In the genomic region with DNA sequence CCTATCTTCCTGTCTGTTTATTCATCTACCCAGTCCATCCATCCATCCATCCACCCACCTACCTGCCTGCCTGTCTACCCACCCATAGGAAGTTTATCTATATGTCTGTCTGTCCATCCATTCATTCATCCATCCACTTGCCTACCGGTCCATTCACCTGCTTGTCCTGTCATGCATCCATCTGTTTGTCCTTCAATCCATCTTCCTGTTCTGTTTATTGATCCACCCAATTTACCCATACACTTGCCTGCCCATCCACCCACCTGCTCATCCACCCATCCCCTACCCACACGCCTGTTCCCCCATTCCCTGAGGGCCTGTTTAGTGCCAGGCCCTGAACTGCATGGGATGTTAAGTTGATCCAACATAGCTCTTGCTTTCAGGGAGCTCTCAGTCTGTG, we compare ENCODE assay signal across 30 cellular contexts. TPM values are rescaled to one million over a fixed set of nuclear protein-coding genes. Genes with fewer than 3 reads are reported as not detected.
DNase-seq lines count a peak whose midpoint lies in the region; ATAC-seq and TF ChIP-seq lines count a peak whose summit lies in the region.
"Had no signal": no experiment of that assay in that cellular context is flagged by ENCODE, and none has a peak within 500 bp of the region (broad histone marks: within the 10 kb centered on the region; RNA-seq: fewer than 3 reads in every experiment).

No MANE protein-coding gene starts in this region.

- no peaks in the 10 kb centered on the region for H3K27me3 ChIP-seq in naive thymus-derived CD4-positive, alpha-beta T cell (ENCODE audit: control insufficient read depth in 2 of 2, insufficient read depth in 2 of 2, low read length in 2 of 2)
- no peaks in the 10 kb centered on the region; the same call in 1 of the 2 replicates for H3K27me3 ChIP-seq in SK-N-SH (ENCODE audit: insufficient read depth)

- H3K4me1 Mint-ChIP-seq in activated CD8-positive, alpha-beta T cell treated with anti-CD3 and anti-CD28 coated beads, Interleukin-2, amount 10 ng/mL, durations not matched to agents 7 days and 5 days (ENCODE audit: low read depth), result peaks cover 30% of the 10 kb centered on the region
- peaks cover 13% of the 10 kb centered on the region for H3K4me1 Mint-ChIP-seq in activated CD8-positive, alpha-beta T cell treated with anti-CD3 and anti-CD28 coated beads for 36 hours (ENCODE audit: low read depth)
- H3K4me1 Mint-ChIP-seq in T-helper 17 cell (peaks cover 19% of the 10 kb centered on the region), mesothelial cell of epicardium (peaks cover 13% of the 10 kb centered on the region)
- H3K4me1 Mint-ChIP-seq in naive thymus-derived CD4-positive, alpha-beta T cell, result peaks cover 16 to 34% (median 28%) of the 10 kb centered on the region in 7 donors

- TF ChIP-seq RAD21 in SK-N-SH (IDR thresholded peaks at IDR 0.05; ENCODE audit: low read length), result no peak

- H3K4me3 Mint-ChIP-seq in activated CD8-positive, alpha-beta T cell treated with anti-CD3 and anti-CD28 coated beads, Interleukin-2, amount 10 ng/mL, durations not matched to agents 7 days and 5 days, result no peak overlapping the region
- no peak overlapping the region for H3K4me3 Mint-ChIP-seq in activated CD8-positive, alpha-beta T cell treated with anti-CD3 and anti-CD28 coated beads for 36 hours
- H3K4me3 Mint-ChIP-seq in T-helper 17 cell, result no peak overlapping the region
- no peak overlapping the region for H3K4me3 Mint-ChIP-seq in naive thymus-derived CD4-positive, alpha-beta T cell
- H3K4me3 Mint-ChIP-seq in mesothelial cell of epicardium, result no peak overlapping the region

- H4K20me1 ChIP-seq in SK-N-SH (ENCODE audit: insufficient read depth), result no peaks in the 10 kb centered on the region

- CTCF ChIA-PET in activated CD8-positive, alpha-beta T cell treated with anti-CD3 and anti-CD28 coated beads, Interleukin-2, amount 10 ng/mL, durations not matched to agents 7 days and 5 days (lab: Charles Lee), result no interaction called here
- CTCF ChIA-PET in activated CD8-positive, alpha-beta T cell treated with anti-CD3 and anti-CD28 coated beads for 36 hours (lab: Charles Lee), result no interaction called here
- CTCF ChIA-PET in naive thymus-derived CD4-positive, alpha-beta T cell (lab: Charles Lee), result no interaction called here
- CTCF ChIA-PET in SK-N-SH (lab: Yijun Ruan, JAX), result interaction anchor here (1.8 kb wide), 1 partner anchor 118 kb away, joined by 4 read pairs; no protein-coding TSS in a partner anchor

- H2AFZ ChIP-seq in SK-N-SH (ENCODE audit: low read depth), result no peak overlapping the region

- no peak overlapping the region for H3K9ac ChIP-seq in SK-N-SH

- H3K27ac ChIP-seq in naive thymus-derived CD4-positive, alpha-beta T cell (ENCODE audit: low read depth, low read length), result no peak overlapping the region
- no peak overlapping the region for H3K27ac ChIP-seq in SK-N-SH (ENCODE audit: low read depth in 2 of 2, low read length in 1 of 2)
- H3K27ac ChIP-seq: HL-60 had no signal

- no peak for DNase-seq in activated CD8-positive, alpha-beta T cell treated with anti-CD3 and anti-CD28 coated beads, Interleukin-2, amount 10 ng/mL, durations not matched to agents 7 days and 5 days
- no peak for DNase-seq in activated CD8-positive, alpha-beta T cell treated with anti-CD3 and anti-CD28 coated beads for 36 hours
- no peak for DNase-seq in T-helper 17 cell
- no peak for DNase-seq in naive thymus-derived CD4-positive, alpha-beta T cell
- no peak for DNase-seq in SK-N-SH
- no peak for DNase-seq in HPDE6-E6E7 (ENCODE audit: extremely low spot score)
- DNase-seq in mesothelial cell of epicardium (ENCODE audit: low spot score in 2 of 2, unreplicated experiment in 2 of 2), result no peak
- DNase-seq: CD4-positive, alpha-beta memory T cell; DMS 273 treated with DMSO at 0.1 percent for 48 hours; DMS79; EL; GF-D8; Karpas-422; MV-4-11; NCI-H1105; NCI-H1436 treated with DMSO at 0.1 percent for 48 hours; NCI-H187 treated with DMSO at 0.1 percent for 48 hours; NCI-H2107; NCI-H446 treated with DMSO at 0.1 percent for 48 hours; NCI-H526; NCI-H82; NK-92 treated with Interleukin-12 subunit alpha and Interleukin-12 subunit beta, amount 100 ng/mL, for 24 hours; PC-3 had no signal

- no peak for ATAC-seq in activated CD8-positive, alpha-beta T cell treated with anti-CD3 and anti-CD28 coated beads, Interleukin-2, amount 10 ng/mL, durations not matched to agents 7 days and 5 days
- ATAC-seq in activated CD8-positive, alpha-beta T cell treated with anti-CD3 and anti-CD28 coated beads for 36 hours, result no peak
- ATAC-seq in T-helper 17 cell (no peak), HG02798 (IDR thresholded peaks at IDR 0.05; ENCODE audit: poor library complexity, unreplicated experiment) (no peak)
- no peak for ATAC-seq in naive thymus-derived CD4-positive, alpha-beta T cell
- ATAC-seq: HCT116, PC-3 had no signal

- peaks cover 4 to 82% (median 14%) of the 10 kb centered on the region in 3 experiments for H3K36me3 ChIP-seq in naive thymus-derived CD4-positive, alpha-beta T cell (ENCODE audit: control insufficient read depth in 2 of 3, insufficient read depth in 3 of 3, low read length in 3 of 3)
- H3K36me3 ChIP-seq in SK-N-SH (replicated peaks in 1 of 2; ENCODE audit: control insufficient read depth in 1 of 2, insufficient read depth in 2 of 2, low read length in 1 of 2), result no peaks in the 10 kb centered on the region

- no peaks in the 10 kb centered on the region for H3F3A ChIP-seq in SK-N-SH (replicated peaks; ENCODE audit: insufficient read depth)

- no peaks in the 10 kb centered on the region for H3K9me2 ChIP-seq in SK-N-SH

- intact Hi-C loops in activated CD8-positive, alpha-beta T cell treated with anti-CD3 and anti-CD28 coated beads for 36 hours (cut with micrococcal nuclease), result no loop called here
- intact Hi-C loops in naive thymus-derived CD4-positive, alpha-beta T cell (cut with micrococcal nuclease), result no loop called here

- H3K79me2 ChIP-seq in SK-N-SH (ENCODE audit: insufficient read depth), result no peaks in the 10 kb centered on the region

- H3K9me3 Mint-ChIP-seq in activated CD8-positive, alpha-beta T cell treated with anti-CD3 and anti-CD28 coated beads, Interleukin-2, amount 10 ng/mL, durations not matched to agents 7 days and 5 days (ENCODE audit: insufficient read depth), result no peaks in the 10 kb centered on the region
- H3K9me3 Mint-ChIP-seq in activated CD8-positive, alpha-beta T cell treated with anti-CD3 and anti-CD28 coated beads for 36 hours, result no peaks in the 10 kb centered on the region
- H3K9me3 Mint-ChIP-seq in naive thymus-derived CD4-positive, alpha-beta T cell, result peaks cover 0 to 4% (median 0%) of the 10 kb centered on the region in 11 donors
- H3K9me3 Mint-ChIP-seq in mesothelial cell of epicardium, result no peaks in the 10 kb centered on the region

- H3K4me2 ChIP-seq in SK-N-SH, result no peak overlapping the region

- no peak for TF ChIP-seq CTCF in activated CD8-positive, alpha-beta T cell treated with anti-CD3 and anti-CD28 coated beads for 36 hours (IDR thresholded peaks at IDR 0.05)
- TF ChIP-seq CTCF in SK-N-SH (IDR thresholded peaks at IDR 0.05) (no peak), mesothelial cell of epicardium (IDR thresholded peaks at IDR 0.05; ENCODE audit: unreplicated experiment) (no peak)

- 51% methylated on average over 2 of the region's 2 CpGs for WGBS in SK-N-SH (ENCODE audit: low lambda C conversion rate)

- no peak overlapping the region for H3K4me3 ChIP-seq in naive thymus-derived CD4-positive, alpha-beta T cell (ENCODE audit: low read length)
- H3K4me3 ChIP-seq in SK-N-SH (ENCODE audit: low read depth in 2 of 2, low read length in 1 of 2), result no peak overlapping the region

- H3K27me3 Mint-ChIP-seq in activated CD8-positive, alpha-beta T cell treated with anti-CD3 and anti-CD28 coated beads, Interleukin-2, amount 10 ng/mL, durations not matched to agents 7 days and 5 days (ENCODE audit: low read depth), result no peaks in the 10 kb centered on the region
- no peaks in the 10 kb centered on the region for H3K27me3 Mint-ChIP-seq in activated CD8-positive, alpha-beta T cell treated with anti-CD3 and anti-CD28 coated beads for 36 hours
- H3K27me3 Mint-ChIP-seq in T-helper 17 cell (no peaks in the 10 kb centered on the region), mesothelial cell of epicardium (ENCODE audit: low read depth) (peaks cover 39% of the 10 kb centered on the region)
- H3K27me3 Mint-ChIP-seq in naive thymus-derived CD4-positive, alpha-beta T cell, result no peaks in the 10 kb centered on the region
- H3K27me3 Mint-ChIP-seq: CD4-positive, alpha-beta memory T cell had no signal

- no peaks in the 10 kb centered on the region for H3K9me3 ChIP-seq in T-helper 17 cell (ENCODE audit: control insufficient read depth, low read length, poor library complexity, severe bottlenecking)
- H3K9me3 ChIP-seq in naive thymus-derived CD4-positive, alpha-beta T cell (ENCODE audit: control insufficient read depth in 2 of 3, low read length in 3 of 3), result no peaks in the 10 kb centered on the region
- no peaks in the 10 kb centered on the region for H3K9me3 ChIP-seq in SK-N-SH

- H3K27ac Mint-ChIP-seq in activated CD8-positive, alpha-beta T cell treated with anti-CD3 and anti-CD28 coated beads, Interleukin-2, amount 10 ng/mL, durations not matched to agents 7 days and 5 days, result peak overlapping the region; percentile 28
- H3K27ac Mint-ChIP-seq in activated CD8-positive, alpha-beta T cell treated with anti-CD3 and anti-CD28 coated beads for 36 hours, result no peak overlapping the region
- H3K27ac Mint-ChIP-seq in T-helper 17 cell (peak overlapping the region; percentile 51), mesothelial cell of epicardium (no peak overlapping the region)
- H3K27ac Mint-ChIP-seq in naive thymus-derived CD4-positive, alpha-beta T cell, result peak overlapping the region in 7 of 9 donors; percentile 22 to 91 (median 49)

- H3K36me3 Mint-ChIP-seq in activated CD8-positive, alpha-beta T cell treated with anti-CD3 and anti-CD28 coated beads, Interleukin-2, amount 10 ng/mL, durations not matched to agents 7 days and 5 days (ENCODE audit: low read depth), result peaks cover 68% of the 10 kb centered on the region
- peaks cover 35% of the 10 kb centered on the region for H3K36me3 Mint-ChIP-seq in activated CD8-positive, alpha-beta T cell treated with anti-CD3 and anti-CD28 coated beads for 36 hours (ENCODE audit: low read depth)
- H3K36me3 Mint-ChIP-seq in T-helper 17 cell (ENCODE audit: low read depth) (peaks cover 18% of the 10 kb centered on the region), mesothelial cell of epicardium (no peaks in the 10 kb centered on the region)
- H3K36me3 Mint-ChIP-seq in naive thymus-derived CD4-positive, alpha-beta T cell, result peaks cover 15 to 51% (median 33%) of the 10 kb centered on the region in 5 donors

- H3K4me1 ChIP-seq in naive thymus-derived CD4-positive, alpha-beta T cell (ENCODE audit: control insufficient read depth in 2 of 2, insufficient read depth in 2 of 2, low read length in 2 of 2), result peaks cover 0 to 2% of the 10 kb centered on the region in 2 donors
- peaks cover 0 to 33% of the 10 kb centered on the region in 2 experiments; a peak in 1 of 4 replicates for H3K4me1 ChIP-seq in SK-N-SH (ENCODE audit: control insufficient read depth in 1 of 2, insufficient read depth in 2 of 2, low read depth in 1 of 2, low read length in 1 of 2)

- POLR2A ChIA-PET in activated CD8-positive, alpha-beta T cell treated with anti-CD3 and anti-CD28 coated beads, Interleukin-2, amount 10 ng/mL, durations not matched to agents 7 days and 5 days (lab: Charles Lee), result interaction anchor here (0.9 to 1.2 kb wide), 3 partner anchors 11 to 19 kb away, joined by 3 to 5 read pairs (median 3); a partner anchor contains a TSS
- POLR2A ChIA-PET in activated CD8-positive, alpha-beta T cell treated with anti-CD3 and anti-CD28 coated beads for 36 hours (lab: Charles Lee), result no interaction called here
- POLR2A ChIA-PET in naive thymus-derived CD4-positive, alpha-beta T cell (lab: Charles Lee), result no interaction called here
- POLR2A ChIA-PET in SK-N-SH (lab: Yijun Ruan, JAX), result no interaction called here

- no peak for TF ChIP-seq EP300 in SK-N-SH (IDR thresholded peaks at IDR 0.05; ENCODE audit: borderline replicate concordance in 1 of 2, low read depth in 1 of 2, low read length in 1 of 2)

RNA-seq across cellular contexts. Expression of a gene that starts 18.4 kb away (rescaled TPM):
- 100 to 1,000 TPM; 175 to 186 TPM for total RNA-seq in activated CD8-positive, alpha-beta T cell treated with anti-CD3 and anti-CD28 coated beads, Interleukin-2, amount 10 ng/mL, durations not matched to agents 7 days and 5 days
- total RNA-seq in activated CD8-positive, alpha-beta T cell treated with anti-CD3 and anti-CD28 coated beads for 36 hours, result 10 to 100 TPM; 76.5 to 76.9 TPM
- total RNA-seq in T-helper 17 cell, result 10 to 100 TPM; 89.1 to 94.7 TPM
- total RNA-seq in naive thymus-derived CD4-positive, alpha-beta T cell, result 100 to 1,000 TPM; 142 to 209 (median 173) TPM
- 10 to 100 TPM; 36.4 to 57.6 TPM for polyA plus RNA-seq in naive thymus-derived CD4-positive, alpha-beta T cell
- polyA plus RNA-seq in SK-N-SH (2012; rRNA removed), result 0.05 TPM in 1 of 2 replicates, not detected in the other
- not detected in 2 replicates for polyA plus RNA-seq in SK-N-SH (2012; cell fraction: cytosol; rRNA removed)
- 0.04 TPM in 1 of 2 replicates, not detected in the other for polyA plus RNA-seq in SK-N-SH (2012; cell fraction: nucleus; rRNA removed)
- 0.53 to 1.0 TPM (median 0.66 TPM) in 3 replicates for total RNA-seq in mesothelial cell of epicardium
- total RNA-seq: A172, HT-29, M059J, PC-3 had no signal
- polyA plus RNA-seq: BJ had no signal

Comparison
In these comparisons a context has a peak if more than half of its experiments do, and no peak if none do; other contexts are left out.
1. H3K27ac Mint-ChIP-seq: peak in activated CD8-positive, alpha-beta T cell treated with anti-CD3 and anti-CD28 coated beads, Interleukin-2, amount 10 ng/mL, durations not matched to agents 7 days and 5 days (single experiment), T-helper 17 cell (single experiment) and naive thymus-derived CD4-positive, alpha-beta T cell (7 of 9); none in activated CD8-positive, alpha-beta T cell treated with anti-CD3 and anti-CD28 coated beads for 36 hours (single experiment) and mesothelial cell of epicardium (single experiment).
2. RNA of a gene that starts 18.4 kb away (total RNA-seq): 175 to 186 TPM in activated CD8-positive, alpha-beta T cell treated with anti-CD3 and anti-CD28 coated beads, Interleukin-2, amount 10 ng/mL, durations not matched to agents 7 days and 5 days, 142 to 209 TPM in naive thymus-derived CD4-positive, alpha-beta T cell, 89.1 to 94.7 TPM in T-helper 17 cell and 76.5 to 76.9 TPM in activated CD8-positive, alpha-beta T cell treated with anti-CD3 and anti-CD28 coated beads for 36 hours; 0.53 to 1.0 TPM in mesothelial cell of epicardium; every median in the first group is over 10 times any median in the second.